Comparison of ENCODE assay signal across 26 cellular contexts in the genomic region with DNA sequence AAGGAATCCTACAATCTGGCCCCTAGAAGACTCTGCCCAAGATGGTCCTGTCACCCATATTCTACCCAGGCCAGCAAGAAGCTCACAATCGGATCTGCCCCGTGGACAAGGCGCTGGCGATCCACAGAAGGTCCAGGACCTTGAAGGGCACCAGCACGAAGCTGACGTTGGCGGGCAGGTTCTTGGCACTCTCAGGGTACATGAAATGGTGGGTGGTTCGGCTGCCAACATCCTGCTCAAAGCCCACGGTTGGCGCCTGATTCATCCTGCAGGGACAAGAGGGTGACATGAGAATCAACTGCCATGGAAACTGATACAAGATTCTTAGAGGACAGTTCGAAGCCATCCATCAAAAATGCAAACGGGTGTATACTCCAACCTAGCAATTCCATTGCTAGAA. TPM values are rescaled to one million over a fixed set of nuclear protein-coding genes. Genes with fewer than 3 reads are reported as not detected.
DNase-seq lines count a peak whose midpoint lies in the region; ATAC-seq and FAIRE-seq lines count a peak whose summit lies in the region.
"Had no signal": no experiment of that assay in that cellular context is flagged by ENCODE, and none has a peak within 500 bp of the region (broad histone marks: within the 10 kb centered on the region; RNA-seq: fewer than 3 reads in every experiment).

No MANE protein-coding gene starts in this region.

- H3K14ac ChIP-seq in neuronal stem cell (ENCODE audit: low read length): no peak overlapping the region

- no peak overlapping the region for H3K4me3 ChIP-seq in neuronal stem cell (ENCODE audit: low read length in 2 of 2)
- H3K4me3 ChIP-seq: BLaER1, GM23248, HAP-1, MG63, SK-N-MC had no signal

- no peak for DNase-seq in left ventricle myocardium superior
- DNase-seq in cardiac septum (ENCODE audit: low spot score): no peak
- no peak for DNase-seq in central memory CD8-positive, alpha-beta T cell (ENCODE audit: low spot score in 2 of 2)
- DNase-seq in neuronal stem cell (ENCODE audit: low spot score): no peak
- DNase-seq in urothelium cell line (ENCODE audit: low spot score): no peak
- no peak for DNase-seq in activated CD4-positive, alpha-beta T cell treated with anti-CD3 and anti-CD28 coated beads for 36 hours
- DNase-seq: CD4-positive, alpha-beta memory T cell; COR-L47; GM23248; HFFc6; KG1; MG63; NCI-H1105 treated with DMSO at 0.1 percent for 48 hours; NCI-H146; NCI-H1930; NCI-H2107; NCI-H524 treated with DMSO at 0.1 percent for 48 hours; NK-92 treated with Interleukin-12 subunit alpha and Interleukin-12 subunit beta, amount 100 ng/mL, for 24 hours; SIG-M5 had no signal

- no peak overlapping the region for H2AFZ ChIP-seq in neuronal stem cell (ENCODE audit: low read length)
- H2AFZ ChIP-seq: GM23248 had no signal

- peaks cover 0 to 2% of the 10 kb centered on the region in 2 donors for H3K9me3 ChIP-seq in neuronal stem cell (replicated peaks in 1 of 2; ENCODE audit: control insufficient read depth in 2 of 2, insufficient read depth in 1 of 2, low read depth in 1 of 2, low read length in 2 of 2)
- H3K9me3 ChIP-seq: BLaER1, HAP-1, MG63 had no signal

- H2BK120ac ChIP-seq in neuronal stem cell (ENCODE audit: low read depth, low read length): no peak overlapping the region

- H4K8ac ChIP-seq in neuronal stem cell (ENCODE audit: low read depth, low read length): no peak overlapping the region

- H3K36me3 Mint-ChIP-seq in central memory CD8-positive, alpha-beta T cell (ENCODE audit: insufficient read depth): peaks cover 13% of the 10 kb centered on the region
- peaks cover 6% of the 10 kb centered on the region for H3K36me3 Mint-ChIP-seq in activated CD4-positive, alpha-beta T cell treated with anti-CD3 and anti-CD28 coated beads for 36 hours (ENCODE audit: low read depth)

- H3K4me1 ChIP-seq in neuronal stem cell (ENCODE audit: control insufficient read depth in 2 of 2, insufficient read depth in 1 of 2, low read depth in 1 of 2, low read length in 2 of 2): no peaks in the 10 kb centered on the region
- H3K4me1 ChIP-seq: HAP-1 had no signal

- H3K79me1 ChIP-seq in neuronal stem cell (ENCODE audit: low read depth, low read length): no peaks in the 10 kb centered on the region

- no CpG with 5 or more reads among the region's 12 CpGs for WGBS in neuronal stem cell (ENCODE audit: extremely low coverage in 2 of 2, insufficient read length in 2 of 2, insufficient replicate concordance in 1 of 2), 2 donors

- no peak overlapping the region for H3K4me2 ChIP-seq in neuronal stem cell (ENCODE audit: insufficient read depth, low read length, poor library complexity, severe bottlenecking)
- H3K4me2 ChIP-seq: BLaER1 had no signal

- intact Hi-C loops in left ventricle myocardium superior (cut with micrococcal nuclease) (no loop called here), cardiac septum (cut with DNase I) (no loop called here)
- intact Hi-C loops in activated CD4-positive, alpha-beta T cell treated with anti-CD3 and anti-CD28 coated beads for 36 hours (cut with DNase I, micrococcal nuclease): no loop called here

- CTCF ChIA-PET in activated CD4-positive, alpha-beta T cell treated with anti-CD3 and anti-CD28 coated beads for 36 hours (lab: Charles Lee): interaction anchor here (0.5 kb wide), 1 partner anchor 11 kb away, joined by 3 read pairs; no protein-coding TSS in a partner anchor

- peak overlapping the region; percentile 54 for H3K9ac ChIP-seq in neuronal stem cell (ENCODE audit: low read depth, low read length, poor library complexity)
- H3K9ac ChIP-seq: BLaER1, GM23248 had no signal

- POLR2A ChIA-PET in activated CD4-positive, alpha-beta T cell treated with anti-CD3 and anti-CD28 coated beads for 36 hours (lab: Charles Lee): no interaction called here

- no peaks in the 10 kb centered on the region for H3K9me3 Mint-ChIP-seq in central memory CD8-positive, alpha-beta T cell
- no peaks in the 10 kb centered on the region for H3K9me3 Mint-ChIP-seq in activated CD4-positive, alpha-beta T cell treated with anti-CD3 and anti-CD28 coated beads for 36 hours (ENCODE audit: low read depth)
- H3K9me3 Mint-ChIP-seq: CD4-positive, alpha-beta memory T cell; HFFc6 had no signal

- H3K4me3 Mint-ChIP-seq in central memory CD8-positive, alpha-beta T cell: no peak overlapping the region
- H3K4me3 Mint-ChIP-seq in activated CD4-positive, alpha-beta T cell treated with anti-CD3 and anti-CD28 coated beads for 36 hours: no peak overlapping the region
- H3K4me3 Mint-ChIP-seq: CD4-positive, alpha-beta memory T cell; HFFc6 had no signal

- H2BK5ac ChIP-seq in neuronal stem cell (ENCODE audit: low read length): no peak overlapping the region

- FAIRE-seq in urothelium cell line (lab: Jason Lieb, UNC): peak; percentile 44
- FAIRE-seq: G401.6 had no signal

- no peak overlapping the region for H3K4ac ChIP-seq in neuronal stem cell (ENCODE audit: low read length)

- no peak overlapping the region for H2BK15ac ChIP-seq in neuronal stem cell (ENCODE audit: low read length)

- no peak overlapping the region for H2BK12ac ChIP-seq in neuronal stem cell (ENCODE audit: low read length)

- H3K27ac ChIP-seq in neuronal stem cell (replicated peaks; ENCODE audit: low read length): no peak overlapping the region
- H3K27ac ChIP-seq: BLaER1, GM23248, SK-N-MC had no signal

- H3K27me3 ChIP-seq in neuronal stem cell (ENCODE audit: control insufficient read depth in 3 of 3, insufficient read depth in 3 of 3, low read depth in 1 of 3, low read length in 3 of 3): no peaks in the 10 kb centered on the region
- H3K27me3 ChIP-seq: BLaER1, MG63 had no signal

- H3K23ac ChIP-seq in neuronal stem cell (ENCODE audit: low read depth, low read length, poor library complexity): no peak overlapping the region

- ATAC-seq in left ventricle myocardium superior (peak; percentile 14), HG02571 (IDR thresholded peaks at IDR 0.05; ENCODE audit: unreplicated experiment) (no peak), HG03175 (IDR thresholded peaks at IDR 0.05; ENCODE audit: unreplicated experiment) (no peak)
- no peak for ATAC-seq in central memory CD8-positive, alpha-beta T cell (replicated peaks; ENCODE audit: extremely low read depth, poor library complexity, severe bottlenecking)
- ATAC-seq in activated CD4-positive, alpha-beta T cell treated with anti-CD3 and anti-CD28 coated beads for 36 hours: no peak
- ATAC-seq: Panc1 had no signal

- H2AK5ac ChIP-seq in neuronal stem cell (ENCODE audit: low read depth, low read length): no peak overlapping the region

- peaks cover 9 to 83% of the 10 kb centered on the region in 2 donors for H3K36me3 ChIP-seq in neuronal stem cell (replicated peaks in 1 of 2; ENCODE audit: control insufficient read depth in 2 of 2, insufficient read depth in 2 of 2, low read length in 2 of 2)
- H3K36me3 ChIP-seq: MG63 had no signal

- H3K27me3 Mint-ChIP-seq in central memory CD8-positive, alpha-beta T cell: no peaks in the 10 kb centered on the region
- H3K27me3 Mint-ChIP-seq in activated CD4-positive, alpha-beta T cell treated with anti-CD3 and anti-CD28 coated beads for 36 hours: no peaks in the 10 kb centered on the region
- H3K27me3 Mint-ChIP-seq: CD4-positive, alpha-beta memory T cell had no signal

- no peak overlapping the region for H4K91ac ChIP-seq in neuronal stem cell (ENCODE audit: low read depth, low read length, poor library complexity)

- H3K18ac ChIP-seq in neuronal stem cell (ENCODE audit: low read length): no peak overlapping the region

- H3K27ac Mint-ChIP-seq in central memory CD8-positive, alpha-beta T cell (ENCODE audit: low read depth): peak overlapping the region; percentile 41
- no peak overlapping the region for H3K27ac Mint-ChIP-seq in activated CD4-positive, alpha-beta T cell treated with anti-CD3 and anti-CD28 coated beads for 36 hours
- H3K27ac Mint-ChIP-seq: CD4-positive, alpha-beta memory T cell; HFFc6 had no signal

- no peaks in the 10 kb centered on the region for H3K4me1 Mint-ChIP-seq in central memory CD8-positive, alpha-beta T cell
- H3K4me1 Mint-ChIP-seq in activated CD4-positive, alpha-beta T cell treated with anti-CD3 and anti-CD28 coated beads for 36 hours: no peaks in the 10 kb centered on the region

RNA-seq across cellular contexts. Expression of gene DDX19A, which starts 41.6 kb away (rescaled TPM):
- total RNA-seq in left ventricle myocardium superior (25.2 TPM), cardiac septum (22.2 TPM)
- polyA plus RNA-seq in neuronal stem cell (2013, experiment 1 of 2): 27.4 TPM
- polyA plus RNA-seq in neuronal stem cell (2013, experiment 2 of 2): 28.7 TPM
- total RNA-seq in activated CD4-positive, alpha-beta T cell treated with anti-CD3 and anti-CD28 coated beads for 36 hours: 10 to 100 TPM; 47.7 to 52.9 TPM

RNA-seq across cellular contexts. Expression of gene ST3GAL2, which starts 50.6 kb away (rescaled TPM):
- total RNA-seq in left ventricle myocardium superior (19.0 TPM), cardiac septum (24.2 TPM)
- polyA plus RNA-seq in neuronal stem cell (2013, experiment 1 of 2): 21.9 TPM
- polyA plus RNA-seq in neuronal stem cell (2013, experiment 2 of 2): 23.3 TPM
- 10 to 100 TPM; 14.8 to 16.6 TPM for total RNA-seq in activated CD4-positive, alpha-beta T cell treated with anti-CD3 and anti-CD28 coated beads for 36 hours
